In genomic region chr1:111665527-111665926, GRCh38 we compare ENCODE assay signal across 11 cellular contexts.
"Had no signal": no experiment of that assay in that cellular context is flagged by ENCODE, and none has a peak within 500 bp of the region (broad histone marks: within the 10 kb centered on the region; RNA-seq: fewer than 3 reads in every experiment).

No MANE protein-coding gene starts in this region.

- DNase-seq: activated effector memory CD4-positive, alpha-beta T cell treated with Interleukin-2 at 50 U/mL for 16 hours; head of caudate nucleus; left lung; mesenchymal stem cell; SHP77 treated with DMSO at 0.1 percent for 48 hours; substantia nigra had no signal

- H3K4me3 ChIP-seq: ascending aorta, left lung had no signal

- H3K9me3 ChIP-seq: ascending aorta, left lung had no signal

- H3K9me3 Mint-ChIP-seq: stimulated activated memory B cell treated with anti-CD40 and anti-IgM and Interleukin-4, amounts not matched to agents 10 μg/mL and 1 μg/mL and 100 μg/mL, for 72 hours; T-helper 2 cell treated with Interferon-gamma antibody and Interleukin-4, amounts not matched to agents 5 μg/mL and 100 μg/mL, for 36 hours had no signal

- ATAC-seq: esophagus mucosa; left lung; stimulated activated memory B cell treated with anti-CD40 and anti-IgM and Interleukin-4, amounts not matched to agents 10 μg/mL and 1 μg/mL and 100 μg/mL, for 72 hours had no signal

- H3K4me3 Mint-ChIP-seq: neural crest cell; stimulated activated memory B cell treated with anti-CD40 and anti-IgM and Interleukin-4, amounts not matched to agents 10 μg/mL and 1 μg/mL and 100 μg/mL, for 72 hours had no signal

- H3K27ac ChIP-seq: left lung had no signal

- H3K27me3 ChIP-seq: ascending aorta, left lung had no signal

- H3K27me3 Mint-ChIP-seq: stimulated activated memory B cell treated with anti-CD40 and anti-IgM and Interleukin-4, amounts not matched to agents 10 μg/mL and 1 μg/mL and 100 μg/mL, for 72 hours had no signal
